In genomic region chr1:34790985-34791384, GRCh38 we compare ENCODE assay signal across 18 cellular contexts. TPM values are rescaled to one million over a fixed set of nuclear protein-coding genes. Genes with fewer than 3 reads are reported as not detected.
A peak's percentile ranks its signal among the peaks of the same experiment; 100 is the strongest.
DNase-seq lines count a peak whose midpoint lies in the region; ATAC-seq and TF ChIP-seq lines count a peak whose summit lies in the region.
"Had no signal": no experiment of that assay in that cellular context is flagged by ENCODE, and none has a peak within 500 bp of the region (broad histone marks: within the 10 kb centered on the region; RNA-seq: fewer than 3 reads in every experiment).

No MANE protein-coding gene starts in this region.

- H3K27ac ChIP-seq in psoas muscle (peak overlapping the region; percentile 23), vagina (peak overlapping the region; percentile 63), body of pancreas (no peak overlapping the region)
- H3K27ac ChIP-seq: 22Rv1, C4-2B had no signal

- peaks cover 0 to 4% (median 0%) of the 10 kb centered on the region in 3 donors for H3K27me3 ChIP-seq in psoas muscle (ENCODE audit: insufficient read depth in 3 of 3, low read length in 2 of 3)
- H3K27me3 ChIP-seq in vagina: no peaks in the 10 kb centered on the region
- no peaks in the 10 kb centered on the region for H3K27me3 ChIP-seq in body of pancreas
- H3K27me3 ChIP-seq: MG63 had no signal

- H3K9me3 ChIP-seq in psoas muscle: no peaks in the 10 kb centered on the region
- no peaks in the 10 kb centered on the region for H3K9me3 ChIP-seq in vagina
- H3K9me3 ChIP-seq in body of pancreas: no peaks in the 10 kb centered on the region
- H3K9me3 ChIP-seq: MG63 had no signal

- H3K36me3 ChIP-seq in psoas muscle (ENCODE audit: insufficient read depth in 1 of 2, low read depth in 1 of 2) (peaks cover 0 to 19% of the 10 kb centered on the region in 2 donors), vagina (peaks cover 0 to under 1% of the 10 kb centered on the region in 2 donors), body of pancreas (replicated peaks in 1 of 2; ENCODE audit: insufficient read depth in 1 of 2, low read depth in 2 of 2) (no peaks in the 10 kb centered on the region)
- H3K36me3 ChIP-seq: MG63 had no signal

- intact Hi-C loops in Right ventricle myocardium inferior (cut with DNase I): no loop called here
- intact Hi-C loops in cardiac septum (cut with DNase I): no loop called here
- intact Hi-C loops in left cardiac atrium (cut with DNase I): no loop called here
- intact Hi-C loops in psoas muscle (cut with DNase I): no loop called here
- intact Hi-C loops in vagina (cut with DNase I): no loop called here
- intact Hi-C loops in body of pancreas (cut with DNase I): no loop called here

- ATAC-seq in Right ventricle myocardium inferior: peak; percentile 53
- peak; percentile 28 to 48 for ATAC-seq in left cardiac atrium
- peak in 1 of 4 donors; percentile 12 for ATAC-seq in psoas muscle
- no peak for ATAC-seq in body of pancreas
- ATAC-seq: HepG2 had no signal

- H3K4me3 ChIP-seq in psoas muscle: no peak overlapping the region
- H3K4me3 ChIP-seq in vagina: no peak overlapping the region
- H3K4me3 ChIP-seq in body of pancreas: no peak overlapping the region
- H3K4me3 ChIP-seq: MG63 had no signal

- H3K36me3 Mint-ChIP-seq in osteocyte (ENCODE audit: unreplicated experiment): no peaks in the 10 kb centered on the region

- H3K9me3 Mint-ChIP-seq in osteocyte (ENCODE audit: unreplicated experiment): no peaks in the 10 kb centered on the region

- no peak for TF ChIP-seq CTCF in psoas muscle (IDR thresholded peaks at IDR 0.05)
- TF ChIP-seq CTCF in vagina (IDR thresholded peaks at IDR 0.05): no peak
- TF ChIP-seq CTCF in body of pancreas (IDR thresholded peaks at IDR 0.05): no peak
- TF ChIP-seq CTCF in osteocyte (IDR thresholded peaks at IDR 0.05): no peak

- H3K27ac Mint-ChIP-seq in osteocyte (ENCODE audit: unreplicated experiment): no peak overlapping the region

- H3K27me3 Mint-ChIP-seq in osteocyte (ENCODE audit: unreplicated experiment): peaks cover 14% of the 10 kb centered on the region

- WGBS in psoas muscle, 3 donors: 62 to 64% (median 62%) methylated on average over 6 of the region's 6 CpGs
- 72 to 79% methylated on average over 6 of the region's 6 CpGs for WGBS in body of pancreas, 2 donors

- H3K4me1 ChIP-seq in psoas muscle (peaks cover 7% of the 10 kb centered on the region), vagina (peaks cover 13% of the 10 kb centered on the region), body of pancreas (peaks cover 11% of the 10 kb centered on the region)

- H3K4me3 Mint-ChIP-seq in osteocyte (ENCODE audit: unreplicated experiment): no peak overlapping the region

- peaks cover 8% of the 10 kb centered on the region for H3K4me1 Mint-ChIP-seq in osteocyte (ENCODE audit: unreplicated experiment)

- no peak for TF ChIP-seq POLR2A in vagina (IDR thresholded peaks at IDR 0.05)
- no peak for TF ChIP-seq POLR2A in body of pancreas (IDR thresholded peaks at IDR 0.05)

- no peak for DNase-seq in Right ventricle myocardium inferior (ENCODE audit: missing footprints)
- DNase-seq in cardiac septum (ENCODE audit: low spot score): no peak
- DNase-seq in left cardiac atrium: peak; percentile 37
- DNase-seq in psoas muscle: no peak
- no peak for DNase-seq in vagina (ENCODE audit: extremely low spot score in 2 of 2)
- no peak for DNase-seq in body of pancreas
- DNase-seq in A172 (ENCODE audit: low spot score): no peak
- no peak for DNase-seq in osteocyte (ENCODE audit: extremely low spot score, unreplicated experiment)
- DNase-seq: COR-L47, DMS153, MG63, NCI-H1105, NCI-H1694 treated with DMSO at 0.1 percent for 48 hours, NCI-H446, NCI-H774 had no signal

RNA-seq across cellular contexts. Expression of gene GJA4, which starts 1.8 kb away (rescaled TPM):
- total RNA-seq in Right ventricle myocardium inferior (23.0 TPM), cardiac septum (34.7 TPM), left cardiac atrium (10 to 100 TPM; 25.5 to 35.1 TPM), psoas muscle (10 to 100 TPM in 2 of 4 donors, 1 to 10 TPM in 2; 9.1 to 19.7 (median 11.0) TPM), vagina (28.5 TPM), body of pancreas (10 to 100 TPM in 1 of 2 donors, 1 to 10 TPM in 1; 4.7 to 20.8 TPM), osteocyte (not detected in 2 replicates)
- polyA plus RNA-seq in psoas muscle: 10 to 100 TPM in 2 of 3 donors, 1 to 10 TPM in 1; 9.3 to 13.0 (median 11.6) TPM
- not detected in 2 replicates for total RNA-seq in A172 (2014; rRNA removed; shearing (Covaris generic))
- total RNA-seq: HepG2 had no signal
- polyA plus RNA-seq: HepG2 had no signal

RNA-seq across cellular contexts. Expression of gene GJB3, which starts 10.0 kb away (rescaled TPM):
- total RNA-seq in Right ventricle myocardium inferior: not detected
- total RNA-seq in cardiac septum: not detected
- total RNA-seq in left cardiac atrium: not detected
- total RNA-seq in psoas muscle: not detected
- polyA plus RNA-seq in psoas muscle: under 1 TPM in 2 of 3 donors, not detected in 1; 0.03 TPM
- 24.6 TPM for total RNA-seq in vagina
- under 1 TPM in 1 of 2 donors, not detected in 1; 0.52 TPM for total RNA-seq in body of pancreas
- 0.74 and 1.6 TPM in 2 replicates for total RNA-seq in A172 (2014; rRNA removed; shearing (Covaris generic))
- total RNA-seq in osteocyte: not detected in 2 replicates
- total RNA-seq: HepG2 had no signal
- polyA plus RNA-seq: HepG2 had no signal

RNA-seq across cellular contexts. Expression of gene GJB4, which starts 31.4 kb away (rescaled TPM):
- total RNA-seq in Right ventricle myocardium inferior (not detected), cardiac septum (not detected), left cardiac atrium (not detected), psoas muscle (not detected), vagina (2.0 TPM), body of pancreas (not detected), osteocyte (not detected in 2 replicates)
- polyA plus RNA-seq in psoas muscle: not detected
- not detected in 2 replicates for total RNA-seq in A172 (2014; rRNA removed; shearing (Covaris generic))
- total RNA-seq: HepG2 had no signal
- polyA plus RNA-seq: HepG2 had no signal

RNA-seq across cellular contexts. Expression of gene GJB5, which starts 36.1 kb away (rescaled TPM):
- total RNA-seq in Right ventricle myocardium inferior (not detected), cardiac septum (not detected), left cardiac atrium (not detected), psoas muscle (not detected), vagina (23.6 TPM), body of pancreas (not detected), osteocyte (not detected in 2 replicates)
- polyA plus RNA-seq in psoas muscle: under 1 TPM in 1 of 3 donors, not detected in 2; 0.03 TPM
- 0.29 TPM in 1 of 2 replicates, not detected in the other for total RNA-seq in A172 (2014; rRNA removed; shearing (Covaris generic))
- total RNA-seq: HepG2 had no signal
- polyA plus RNA-seq: HepG2 had no signal

Comparison
In these comparisons a context has a peak if more than half of its experiments do, and no peak if none do; other contexts are left out.
1. H3K27ac ChIP-seq: peak in psoas muscle (single experiment) and vagina (single experiment); none in body of pancreas (0 of 4).